In genomic region chr13:67075239-67075638, GRCh38 we compare ENCODE assay signal across 16 cellular contexts.
DNase-seq lines count a peak whose midpoint lies in the region; ATAC-seq and TF ChIP-seq lines count a peak whose summit lies in the region.
"Had no signal": no experiment of that assay in that cellular context is flagged by ENCODE, and none has a peak within 500 bp of the region (broad histone marks: within the 10 kb centered on the region; RNA-seq: fewer than 3 reads in every experiment).

No MANE protein-coding gene starts in this region.

- H3K27me3 ChIP-seq in AG04450 (ENCODE audit: control insufficient read depth, insufficient read depth, low read length), result no peaks in the 10 kb centered on the region
- H3K27me3 ChIP-seq in CD4-positive, alpha-beta memory T cell (ENCODE audit: insufficient read depth, low read length), result no peaks in the 10 kb centered on the region

- no peaks in the 10 kb centered on the region for H3K36me3 ChIP-seq in CD4-positive, alpha-beta memory T cell (ENCODE audit: insufficient read depth, low read length)

- H3K27me3 Mint-ChIP-seq in CD4-positive, alpha-beta memory T cell, result no peaks in the 10 kb centered on the region
- H3K27me3 Mint-ChIP-seq: activated naive CD4-positive, alpha-beta T cell treated with anti-CD3 and anti-CD28 coated beads, Interleukin-2, amount 10 ng/mL, durations not matched to agents 7 days and 5 days had no signal

- intact Hi-C loops in CD4-positive, alpha-beta memory T cell (cut with micrococcal nuclease), result no loop called here

- POLR2A ChIA-PET in AG04450 (lab: Yijun Ruan, JAX), result no interaction called here
- POLR2A ChIA-PET in CD4-positive, alpha-beta memory T cell (lab: Charles Lee; ENCODE audit: partially characterized antibody), result no interaction called here

- H3K4me3 ChIP-seq in AG04450 (ENCODE audit: low read depth, low read length) (no peak overlapping the region), cardiac fibroblast (replicated peaks in 1 of 2; ENCODE audit: low read depth in 2 of 2, low read length in 2 of 2) (no peak overlapping the region)
- H3K4me3 ChIP-seq in CD4-positive, alpha-beta memory T cell (ENCODE audit: low read length in 2 of 2), result no peak overlapping the region
- H3K4me3 ChIP-seq: GM23248 had no signal

- H3K9me3 Mint-ChIP-seq in CD4-positive, alpha-beta memory T cell, result peaks cover 0 to 10% (median 4%) of the 10 kb centered on the region in 8 donors
- H3K9me3 Mint-ChIP-seq: activated naive CD4-positive, alpha-beta T cell treated with anti-CD3 and anti-CD28 coated beads, Interleukin-2, amount 10 ng/mL, durations not matched to agents 7 days and 5 days had no signal

- DNase-seq in AG04450 (ENCODE audit: low read depth, low spot score) (no peak), LHCN-M2 (ENCODE audit: low read depth) (peak; percentile 48), cardiac fibroblast (ENCODE audit: low read depth in 2 of 2) (peak; percentile 71), kidney glomerular epithelial cell (lab: John Stamatoyannopoulos, UW) (peak; percentile 36), NCI-H2107 (lab: John Stamatoyannopoulos, UW) (no peak), SKM-1 (lab: John Stamatoyannopoulos, UW; ENCODE audit: unreplicated experiment) (no peak)
- no peak for DNase-seq in CD4-positive, alpha-beta memory T cell
- DNase-seq: activated CD4-positive, alpha-beta T cell treated with anti-CD3 and anti-CD28 coated beads, Interleukin-2, amount 50 U/mL, for 1 hour; activated naive CD4-positive, alpha-beta T cell treated with anti-CD3 and anti-CD28 coated beads, Interleukin-2, amount 10 ng/mL, durations not matched to agents 7 days and 5 days; GM23248; KG1; natural killer cell; NCI-H226; stimulated activated naive CD8-positive, alpha-beta T cell treated with anti-CD3 and anti-CD28 coated beads, Interleukin-15, Interleukin-2, amounts not matched to agents 100 U/mL and 50 U/mL, for 24 hours had no signal

- H3K4me1 ChIP-seq in CD4-positive, alpha-beta memory T cell (ENCODE audit: insufficient read depth, low read length), result no peaks in the 10 kb centered on the region

- H3K4me1 Mint-ChIP-seq in CD4-positive, alpha-beta memory T cell, result no peaks in the 10 kb centered on the region
- H3K4me1 Mint-ChIP-seq: activated naive CD4-positive, alpha-beta T cell treated with anti-CD3 and anti-CD28 coated beads, Interleukin-2, amount 10 ng/mL, durations not matched to agents 7 days and 5 days; CD14-positive monocyte had no signal

- no peaks in the 10 kb centered on the region for H3K9me3 ChIP-seq in AG04450 (ENCODE audit: control insufficient read depth, insufficient read depth, low read length)
- H3K9me3 ChIP-seq in CD4-positive, alpha-beta memory T cell (ENCODE audit: control insufficient read depth in 1 of 2, low read length in 2 of 2), result no peaks in the 10 kb centered on the region

- H3K4me3 Mint-ChIP-seq in CD4-positive, alpha-beta memory T cell, result no peak overlapping the region
- H3K4me3 Mint-ChIP-seq: activated naive CD4-positive, alpha-beta T cell treated with anti-CD3 and anti-CD28 coated beads, Interleukin-2, amount 10 ng/mL, durations not matched to agents 7 days and 5 days; CD14-positive monocyte; natural killer cell had no signal

- no peak for ATAC-seq in GM19035 (IDR thresholded peaks at IDR 0.05; ENCODE audit: unreplicated experiment)
- ATAC-seq: natural killer cell; stimulated activated naive CD8-positive, alpha-beta T cell treated with anti-CD3 and anti-CD28 coated beads, Interleukin-15, Interleukin-2, amounts not matched to agents 100 U/mL and 50 U/mL, for 24 hours had no signal

- H3K27ac ChIP-seq in AG04450 (ENCODE audit: low read depth, low read length), result no peak overlapping the region
- no peak overlapping the region for H3K27ac ChIP-seq in CD4-positive, alpha-beta memory T cell (ENCODE audit: low read depth, low read length)
- H3K27ac ChIP-seq: GM23248 had no signal

- no peaks in the 10 kb centered on the region for H3K36me3 Mint-ChIP-seq in CD4-positive, alpha-beta memory T cell
- H3K36me3 Mint-ChIP-seq: activated naive CD4-positive, alpha-beta T cell treated with anti-CD3 and anti-CD28 coated beads, Interleukin-2, amount 10 ng/mL, durations not matched to agents 7 days and 5 days; CD14-positive monocyte; natural killer cell had no signal

- CTCF ChIA-PET in AG04450 (lab: Charles Lee), result no interaction called here
- CTCF ChIA-PET in CD4-positive, alpha-beta memory T cell (lab: Charles Lee; ENCODE audit: partially characterized antibody), result no interaction called here

- TF ChIP-seq CTCF in AG04450 (IDR thresholded peaks at IDR 0.05; ENCODE audit: low read depth, low read length) (peak; percentile 16; the same call in 1 of the 2 replicates), cardiac fibroblast (IDR thresholded peaks at IDR 0.05; ENCODE audit: low read depth, low read length) (peak; percentile 38)

- no peak overlapping the region for H3K27ac Mint-ChIP-seq in CD4-positive, alpha-beta memory T cell
- H3K27ac Mint-ChIP-seq: activated naive CD4-positive, alpha-beta T cell treated with anti-CD3 and anti-CD28 coated beads, Interleukin-2, amount 10 ng/mL, durations not matched to agents 7 days and 5 days; CD14-positive monocyte; natural killer cell had no signal

Comparison
In these comparisons a context has a peak if more than half of its experiments do, and no peak if none do; other contexts are left out.
1. DNase-seq: peak in LHCN-M2 (single experiment), cardiac fibroblast (2 of 2) and kidney glomerular epithelial cell (single experiment); none in AG04450 (single experiment), CD4-positive, alpha-beta memory T cell (0 of 5), NCI-H2107 (single experiment) and SKM-1 (single experiment).